In the genomic region with DNA sequence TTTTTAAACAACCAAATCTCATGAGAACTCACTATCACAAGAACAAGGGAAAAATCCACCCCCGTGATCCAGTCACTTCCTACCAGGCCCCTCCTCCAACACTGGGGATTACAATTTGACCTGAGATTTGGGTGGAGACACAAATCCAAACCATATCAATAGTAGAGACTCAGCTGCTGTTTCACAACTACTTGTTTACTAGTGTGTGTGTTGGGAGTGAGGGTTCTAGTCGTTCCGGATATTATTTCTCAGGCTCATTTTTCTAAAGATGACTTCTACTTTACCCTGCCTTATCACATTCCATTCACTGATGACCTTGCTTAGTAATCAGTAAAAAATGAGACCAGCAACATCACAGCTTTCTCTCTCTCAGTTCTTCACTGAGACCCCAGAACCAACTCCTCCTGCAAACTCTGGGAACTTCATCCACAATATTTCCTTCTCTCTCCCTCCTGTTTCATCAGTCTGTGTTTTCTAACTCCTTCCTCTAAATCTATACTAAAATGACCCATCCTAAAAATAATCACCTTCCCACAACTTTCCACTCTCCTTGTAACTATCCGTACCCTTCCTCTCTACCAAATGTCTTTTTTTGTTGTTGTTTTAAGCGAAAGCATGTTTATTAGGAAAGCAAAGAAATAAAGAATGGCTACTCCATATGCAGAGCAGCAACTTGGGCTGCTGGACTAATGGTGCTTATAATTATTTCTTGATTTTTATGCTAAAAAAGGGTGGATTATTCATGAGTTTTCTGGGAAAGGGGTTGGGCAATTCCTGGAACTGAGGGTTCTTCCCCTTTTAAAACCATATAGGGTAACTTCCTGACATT, we compare ENCODE assay signal across 10 cellular contexts.
DNase-seq lines count a peak whose midpoint lies in the region; ATAC-seq and TF ChIP-seq lines count a peak whose summit lies in the region.
"Had no signal": no experiment of that assay in that cellular context is flagged by ENCODE, and none has a peak within 500 bp of the region (broad histone marks: within the 10 kb centered on the region; RNA-seq: fewer than 3 reads in every experiment).

No MANE protein-coding gene starts in this region.

- H3K27me3 ChIP-seq in SJSA1 (replicated peaks), result no peaks in the 10 kb centered on the region
- no peaks in the 10 kb centered on the region for H3K27me3 ChIP-seq in Peyer's patch

- H3K4me3 ChIP-seq in SJSA1 (peak overlapping the region; percentile 10; the same call in 1 of the 2 replicates), Peyer's patch (no peak overlapping the region)

- peak overlapping the region; percentile 99 for H3K27ac ChIP-seq in SJSA1
- peak overlapping the region in 1 of 4 donors; percentile 1 for H3K27ac ChIP-seq in Peyer's patch

- ATAC-seq in omental fat pad (ENCODE audit: low FRiP score), result peak; percentile 86
- ATAC-seq in HG02798 (IDR thresholded peaks at IDR 0.05; ENCODE audit: poor library complexity, unreplicated experiment), result no peak
- ATAC-seq: stimulated activated naive CD8-positive, alpha-beta T cell treated with anti-CD3 and anti-CD28 coated beads, Interleukin-15, amount 100 ng/mL, for 72 hours had no signal

- H3K36me3 ChIP-seq in SJSA1, result no peaks in the 10 kb centered on the region
- no peaks in the 10 kb centered on the region for H3K36me3 ChIP-seq in Peyer's patch

- DNase-seq in Daoy (ENCODE audit: low read depth), result peak; percentile 54
- peak; percentile 89 to 98 for DNase-seq in SJSA1 (ENCODE audit: low read depth in 1 of 2, low spot score in 2 of 2)
- DNase-seq in fibroblast of peridontal ligament (ENCODE audit: extremely low read depth), result peak; percentile 49
- no peak for DNase-seq in omental fat pad (ENCODE audit: low spot score)
- DNase-seq in NCI-H146 treated with DMSO at 0.1 percent for 48 hours (lab: John Stamatoyannopoulos, UW; ENCODE audit: unreplicated experiment), result no peak
- DNase-seq in iPS-NIHi7 (ENCODE audit: extremely low spot score), result no peak
- no peak for DNase-seq in Peyer's patch
- DNase-seq: hippocampal formation; stimulated activated naive CD8-positive, alpha-beta T cell treated with anti-CD3 and anti-CD28 coated beads, Interleukin-15, amount 100 ng/mL, for 72 hours had no signal

- no peak for TF ChIP-seq POLR2A in Peyer's patch (IDR thresholded peaks at IDR 0.05)

- TF ChIP-seq CTCF in omental fat pad (IDR thresholded peaks at IDR 0.05), result no peak
- no peak for TF ChIP-seq CTCF in Peyer's patch (IDR thresholded peaks at IDR 0.05)

- H3K4me1 ChIP-seq in SJSA1 (replicated peaks) (peaks cover 51% of the 10 kb centered on the region), Peyer's patch (no peaks in the 10 kb centered on the region)

- H3K9me3 ChIP-seq in SJSA1 (replicated peaks) (peaks cover 9% of the 10 kb centered on the region; the same call in 1 of the 2 replicates), Peyer's patch (no peaks in the 10 kb centered on the region)

Comparison
In these comparisons a context has a peak if more than half of its experiments do, and no peak if none do; other contexts are left out.
1. DNase-seq: peak in Daoy (single experiment), SJSA1 (2 of 2) and fibroblast of peridontal ligament (single experiment); none in omental fat pad (single experiment), NCI-H146 treated with DMSO at 0.1 percent for 48 hours (single experiment), iPS-NIHi7 (single experiment) and Peyer's patch (0 of 3).